In genomic region chr6:96089173-96089572, GRCh38 we compare ENCODE assay signal across 14 cellular contexts.
DNase-seq lines count a peak whose midpoint lies in the region; ATAC-seq and TF ChIP-seq lines count a peak whose summit lies in the region.
"Had no signal": no experiment of that assay in that cellular context is flagged by ENCODE, and none has a peak within 500 bp of the region (broad histone marks: within the 10 kb centered on the region; RNA-seq: fewer than 3 reads in every experiment).

No MANE protein-coding gene starts in this region.

- peak; percentile 41 for DNase-seq in D341Med (ENCODE audit: low spot score)
- DNase-seq in HK-2 (ENCODE audit: unreplicated experiment) = peak; percentile 3
- no peak for DNase-seq in kidney epithelial cell (ENCODE audit: low read depth)
- DNase-seq in ovary = no peak
- no peak for DNase-seq in globus pallidus (ENCODE audit: low spot score)
- DNase-seq in activated CD4-positive, alpha-beta memory T cell treated with anti-CD3 and anti-CD28 coated beads, Interleukin-2, amount 10 ng/mL, durations not matched to agents 7 days and 5 days = no peak
- DNase-seq: CD8-positive, alpha-beta T cell; colonic mucosa; midbrain; NCI-H1092 had no signal

- H3K27me3 ChIP-seq in kidney epithelial cell (ENCODE audit: control insufficient read depth, insufficient read depth, low read length) (no peaks in the 10 kb centered on the region), ovary (no peaks in the 10 kb centered on the region)
- H3K27me3 ChIP-seq: colonic mucosa, gastroesophageal sphincter had no signal

- no peaks in the 10 kb centered on the region for H3K9me3 ChIP-seq in ovary
- H3K9me3 ChIP-seq: colonic mucosa, gastroesophageal sphincter had no signal

- intact Hi-C loops in ovary (cut with DNase I) = no loop called here

- H3K27ac ChIP-seq in VCaP (no peak overlapping the region), ovary (no peak overlapping the region)
- H3K27ac ChIP-seq: colonic mucosa, gastroesophageal sphincter, skin epidermis had no signal

- POLR2A ChIA-PET in activated CD4-positive, alpha-beta memory T cell treated with anti-CD3 and anti-CD28 coated beads, Interleukin-2, amount 10 ng/mL, durations not matched to agents 7 days and 5 days (lab: Charles Lee) = no interaction called here

- no peaks in the 10 kb centered on the region for H3K27me3 Mint-ChIP-seq in activated CD4-positive, alpha-beta memory T cell treated with anti-CD3 and anti-CD28 coated beads, Interleukin-2, amount 10 ng/mL, durations not matched to agents 7 days and 5 days

- TF ChIP-seq CTCF in VCaP (conservative IDR thresholded peaks at IDR 0.05) (peak; percentile 74), kidney epithelial cell (IDR thresholded peaks at IDR 0.05; ENCODE audit: insufficient read depth, low read length, poor library complexity, severe bottlenecking) (peak; percentile 58), ovary (IDR thresholded peaks at IDR 0.05) (no peak)

- TF ChIP-seq POLR2A in ovary (IDR thresholded peaks at IDR 0.05) = no peak

- WGBS in ovary, 3 donors = 31 to 46% (median 43%) methylated on average over 1 of the region's 1 CpG

- H3K9me3 Mint-ChIP-seq in activated CD4-positive, alpha-beta memory T cell treated with anti-CD3 and anti-CD28 coated beads, Interleukin-2, amount 10 ng/mL, durations not matched to agents 7 days and 5 days = no peaks in the 10 kb centered on the region

- H3K4me3 Mint-ChIP-seq in activated CD4-positive, alpha-beta memory T cell treated with anti-CD3 and anti-CD28 coated beads, Interleukin-2, amount 10 ng/mL, durations not matched to agents 7 days and 5 days = no peak overlapping the region
- H3K4me3 Mint-ChIP-seq: CD8-positive, alpha-beta T cell had no signal

- no peaks in the 10 kb centered on the region for H3K36me3 Mint-ChIP-seq in activated CD4-positive, alpha-beta memory T cell treated with anti-CD3 and anti-CD28 coated beads, Interleukin-2, amount 10 ng/mL, durations not matched to agents 7 days and 5 days (ENCODE audit: low read depth)
- H3K36me3 Mint-ChIP-seq: CD8-positive, alpha-beta T cell had no signal

- H3K36me3 ChIP-seq in kidney epithelial cell (ENCODE audit: control insufficient read depth, insufficient read depth, low read length) (no peaks in the 10 kb centered on the region), ovary (no peaks in the 10 kb centered on the region)
- H3K36me3 ChIP-seq: colonic mucosa, gastroesophageal sphincter had no signal

- no peak for ATAC-seq in GM19351 (IDR thresholded peaks at IDR 0.05; ENCODE audit: unreplicated experiment)
- ATAC-seq: CD8-positive, alpha-beta T cell; gastroesophageal sphincter had no signal

- no peaks in the 10 kb centered on the region for H3K4me1 ChIP-seq in ovary (ENCODE audit: insufficient read depth)
- H3K4me1 ChIP-seq: colonic mucosa, gastroesophageal sphincter had no signal

- H3K4me3 ChIP-seq in kidney epithelial cell (ENCODE audit: low read depth, low read length) (no peak overlapping the region), ovary (no peak overlapping the region)
- H3K4me3 ChIP-seq: colonic mucosa, gastroesophageal sphincter, skin epidermis had no signal

- CTCF ChIA-PET in activated CD4-positive, alpha-beta memory T cell treated with anti-CD3 and anti-CD28 coated beads, Interleukin-2, amount 10 ng/mL, durations not matched to agents 7 days and 5 days (lab: Charles Lee) = interaction anchor here (1.4 kb wide), 1 partner anchor 19 kb away, joined by 3 read pairs; no protein-coding TSS in a partner anchor

- no peak for TF ChIP-seq EP300 in ovary (IDR thresholded peaks at IDR 0.05)

- no peak overlapping the region for H3K27ac Mint-ChIP-seq in activated CD4-positive, alpha-beta memory T cell treated with anti-CD3 and anti-CD28 coated beads, Interleukin-2, amount 10 ng/mL, durations not matched to agents 7 days and 5 days
- H3K27ac Mint-ChIP-seq: CD8-positive, alpha-beta T cell had no signal

- H3K4me1 Mint-ChIP-seq in activated CD4-positive, alpha-beta memory T cell treated with anti-CD3 and anti-CD28 coated beads, Interleukin-2, amount 10 ng/mL, durations not matched to agents 7 days and 5 days = no peaks in the 10 kb centered on the region

Comparison
In these comparisons a context has a peak if more than half of its experiments do, and no peak if none do; other contexts are left out.
1. DNase-seq: peak in D341Med (single experiment) and HK-2 (single experiment); none in kidney epithelial cell (single experiment), ovary (0 of 5), globus pallidus (single experiment) and activated CD4-positive, alpha-beta memory T cell treated with anti-CD3 and anti-CD28 coated beads, Interleukin-2, amount 10 ng/mL, durations not matched to agents 7 days and 5 days (single experiment).
2. CTCF ChIP-seq: peak in VCaP (single experiment) and kidney epithelial cell (single experiment); none in ovary (0 of 3).